Comparison of ENCODE assay signal across 8 cellular contexts in the genomic region with DNA sequence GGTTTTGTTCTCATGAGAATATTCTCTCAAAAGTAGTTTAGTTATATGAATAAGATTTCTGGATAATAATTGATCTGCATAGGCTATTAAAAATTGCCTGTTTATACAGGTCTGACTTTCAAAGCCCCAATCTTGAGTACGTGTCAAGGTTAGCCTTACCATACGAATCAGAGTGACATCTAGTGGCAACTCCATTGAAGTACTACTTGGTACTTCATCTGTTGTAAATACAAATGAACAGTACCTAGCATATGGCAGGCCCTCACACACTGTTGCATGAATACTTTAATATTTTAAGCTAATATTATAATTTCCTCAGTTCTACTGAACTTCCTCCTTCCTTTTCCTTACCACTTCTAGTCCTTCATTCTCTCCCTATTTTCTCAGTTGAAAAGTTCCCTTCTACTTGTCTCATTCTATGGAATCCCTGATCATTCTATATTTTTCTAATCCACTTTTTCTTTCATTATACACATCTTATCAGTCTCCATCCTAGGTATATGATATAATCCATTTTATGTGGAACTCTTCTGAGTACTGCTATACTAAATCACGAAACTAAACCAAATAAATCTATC.
DNase-seq lines count a peak whose midpoint lies in the region; ATAC-seq lines count a peak whose summit lies in the region.

No MANE protein-coding gene starts in this region.

- ATAC-seq in GM19452 (IDR thresholded peaks at IDR 0.05; ENCODE audit: unreplicated experiment) (peak; percentile 97), HG03378 (IDR thresholded peaks at IDR 0.05; ENCODE audit: unreplicated experiment) (peak; percentile 97), Right ventricle myocardium superior (ENCODE audit: poor library complexity) (peak; percentile 97), sciatic nerve (peak; percentile 90)
- ATAC-seq in activated CD8-positive, alpha-beta T cell treated with anti-CD3 and anti-CD28 coated beads, Interleukin-2, amount 10 ng/mL, durations not matched to agents 7 days and 5 days, result peak; percentile 87

- H3K4me3 Mint-ChIP-seq in activated CD8-positive, alpha-beta T cell treated with anti-CD3 and anti-CD28 coated beads, Interleukin-2, amount 10 ng/mL, durations not matched to agents 7 days and 5 days, result no peak overlapping the region

- CTCF ChIA-PET in activated CD8-positive, alpha-beta T cell treated with anti-CD3 and anti-CD28 coated beads, Interleukin-2, amount 10 ng/mL, durations not matched to agents 7 days and 5 days (lab: Charles Lee), result interaction anchor here (0.6 to 6.1 kb wide), 8 partner anchors 12 to 591 kb away, joined by 3 to 43 read pairs (median 4); no protein-coding TSS in a partner anchor

- intact Hi-C loops in Right ventricle myocardium superior (cut with DNase I) (loop anchor here (10.0 kb wide), 1 partner anchor 404 kb away; no protein-coding TSS in a partner anchor), sciatic nerve (cut with DNase I) (no loop called here)

- POLR2A ChIA-PET in activated CD8-positive, alpha-beta T cell treated with anti-CD3 and anti-CD28 coated beads, Interleukin-2, amount 10 ng/mL, durations not matched to agents 7 days and 5 days (lab: Charles Lee), result no interaction called here

- no peak overlapping the region for H3K27ac Mint-ChIP-seq in activated CD8-positive, alpha-beta T cell treated with anti-CD3 and anti-CD28 coated beads, Interleukin-2, amount 10 ng/mL, durations not matched to agents 7 days and 5 days

- H3K36me3 Mint-ChIP-seq in activated CD8-positive, alpha-beta T cell treated with anti-CD3 and anti-CD28 coated beads, Interleukin-2, amount 10 ng/mL, durations not matched to agents 7 days and 5 days (ENCODE audit: low read depth), result peaks cover 3% of the 10 kb centered on the region

- H3K4me1 Mint-ChIP-seq in activated CD8-positive, alpha-beta T cell treated with anti-CD3 and anti-CD28 coated beads, Interleukin-2, amount 10 ng/mL, durations not matched to agents 7 days and 5 days (ENCODE audit: low read depth), result no peaks in the 10 kb centered on the region

- no peaks in the 10 kb centered on the region for H3K27me3 Mint-ChIP-seq in activated CD8-positive, alpha-beta T cell treated with anti-CD3 and anti-CD28 coated beads, Interleukin-2, amount 10 ng/mL, durations not matched to agents 7 days and 5 days (ENCODE audit: low read depth)

- H3K9me3 Mint-ChIP-seq in activated CD8-positive, alpha-beta T cell treated with anti-CD3 and anti-CD28 coated beads, Interleukin-2, amount 10 ng/mL, durations not matched to agents 7 days and 5 days (ENCODE audit: insufficient read depth), result no peaks in the 10 kb centered on the region

- peak; percentile 64 for DNase-seq in Daoy (ENCODE audit: low read depth)
- DNase-seq in NCI-H2227 (lab: John Stamatoyannopoulos, UW; ENCODE audit: unreplicated experiment), result peak; percentile 71
- DNase-seq in activated CD8-positive, alpha-beta T cell treated with anti-CD3 and anti-CD28 coated beads, Interleukin-2, amount 10 ng/mL, durations not matched to agents 7 days and 5 days, result peak; percentile 50
- no peak for DNase-seq in Right ventricle myocardium superior
- DNase-seq in sciatic nerve (ENCODE audit: low spot score), result no peak
- DNase-seq in cortex of kidney (lab: John Stamatoyannopoulos, UW), result no peak

Comparison
In these comparisons a context has a peak if more than half of its experiments do, and no peak if none do; other contexts are left out.
1. DNase-seq: peak in Daoy (single experiment), NCI-H2227 (single experiment) and activated CD8-positive, alpha-beta T cell treated with anti-CD3 and anti-CD28 coated beads, Interleukin-2, amount 10 ng/mL, durations not matched to agents 7 days and 5 days (single experiment); none in Right ventricle myocardium superior (single experiment), sciatic nerve (single experiment) and cortex of kidney (single experiment).
2. Peak in every context shown above with its lines, with median percentiles within 50 percentile points of each other: ATAC-seq.